In genomic region chr12:49059063-49059384, GRCh38 we compare ENCODE assay signal across 8 cellular contexts. TPM values are rescaled to one million over a fixed set of nuclear protein-coding genes. Genes with fewer than 3 reads are reported as not detected.
DNase-seq lines count a peak whose midpoint lies in the region; ATAC-seq, FAIRE-seq and TF ChIP-seq lines count a peak whose summit lies in the region.

No MANE protein-coding gene starts in this region.

- H3K4me3 ChIP-seq in HAP-1: peak overlapping the region; percentile 91
- H3K4me3 ChIP-seq in right cardiac atrium (ENCODE audit: low read length): peak overlapping the region; percentile 96
- H3K4me3 ChIP-seq in smooth muscle cell: peak overlapping the region; percentile 87

- H3K27ac Mint-ChIP-seq in WTC11: peak overlapping the region; percentile 44; the same call in 1 of the 2 replicates

- H3F3A ChIP-seq in smooth muscle cell (ENCODE audit: low read depth): peaks cover 5% of the 10 kb centered on the region

- H3K27ac ChIP-seq in right cardiac atrium (ENCODE audit: low read length) (peak overlapping the region; percentile 95), smooth muscle cell (ENCODE audit: low read depth) (peak overlapping the region; percentile 89)

- POLR2A ChIA-PET in WTC11 (lab: Charles Lee): interaction anchor here (0.9 kb wide), 1 partner anchor 72 kb away, joined by 3 read pairs; the partner anchor contains the start of gene TUBA1B

- FAIRE-seq in D721Med (lab: Jason Lieb, UNC): no peak

- H3K9ac ChIP-seq in smooth muscle cell (ENCODE audit: low read depth): peak overlapping the region; percentile 98

- H3K4me1 Mint-ChIP-seq in WTC11: peaks cover 46% of the 10 kb centered on the region

- TF ChIP-seq CTCF in WTC11 (IDR thresholded peaks at IDR 0.05) (no peak), smooth muscle cell (IDR thresholded peaks at IDR 0.05; ENCODE audit: borderline replicate concordance, insufficient read depth, poor library complexity, severe bottlenecking) (no peak), D721Med (IDR thresholded peaks at IDR 0.05; ENCODE audit: insufficient read depth, missing control alignments) (no peak)

- peak overlapping the region; percentile 96 for H3K4me3 Mint-ChIP-seq in WTC11

- in situ Hi-C loops in HAP-1 (cut with MboI; ENCODE audit: low sequenced_read_pairs): no loop called here

- no peaks in the 10 kb centered on the region for H3K9me3 Mint-ChIP-seq in WTC11

- WGBS in right cardiac atrium: 0% methylated on average over 3 of the region's 3 CpGs
- 0% methylated on average over 3 of the region's 3 CpGs for WGBS in smooth muscle cell (ENCODE audit: low lambda C conversion rate)

- no peaks in the 10 kb centered on the region for H3K27me3 ChIP-seq in HAP-1 (ENCODE audit: low read depth)
- no peaks in the 10 kb centered on the region for H3K27me3 ChIP-seq in right cardiac atrium (ENCODE audit: control insufficient read depth, insufficient read depth)
- no peaks in the 10 kb centered on the region for H3K27me3 ChIP-seq in smooth muscle cell (ENCODE audit: low read depth)

- no peak overlapping the region for H2AFZ ChIP-seq in smooth muscle cell (ENCODE audit: low read depth)

- no peaks in the 10 kb centered on the region for H3K9me3 ChIP-seq in HAP-1
- no peaks in the 10 kb centered on the region for H3K9me3 ChIP-seq in right cardiac atrium (ENCODE audit: control insufficient read depth, low read length)
- H3K9me3 ChIP-seq in smooth muscle cell (replicated peaks; ENCODE audit: low read depth): no peaks in the 10 kb centered on the region

- DNase-seq in HAP-1 (ENCODE audit: low spot score in 2 of 2) (no peak), WTC11 (ENCODE audit: low spot score) (no peak), right cardiac atrium (no peak), smooth muscle cell (lab: John Stamatoyannopoulos, UW; ENCODE audit: unreplicated experiment) (no peak), OCI-M2 (lab: John Stamatoyannopoulos, UW; ENCODE audit: unreplicated experiment) (no peak), SHP77 (lab: John Stamatoyannopoulos, UW) (no peak), D721Med (ENCODE audit: insufficient read length, low spot score) (no peak)
- no peak for DNase-seq in stimulated activated CD4-positive, alpha-beta T cell treated with anti-CD3 and anti-CD28 coated beads, Interleukin-15, amount 100 ng/mL, for 24 hours

- peaks cover 18% of the 10 kb centered on the region for H3K36me3 Mint-ChIP-seq in WTC11

- H3K4me1 ChIP-seq in HAP-1 (peaks cover 18% of the 10 kb centered on the region), right cardiac atrium (ENCODE audit: control insufficient read depth, insufficient read depth, low read length) (peaks cover 11% of the 10 kb centered on the region), smooth muscle cell (ENCODE audit: low read depth) (peaks cover 37% of the 10 kb centered on the region)

- H4K20me1 ChIP-seq in smooth muscle cell (ENCODE audit: low read depth): peaks cover 56% of the 10 kb centered on the region

- peak overlapping the region; percentile 99 for H3K4me2 ChIP-seq in smooth muscle cell

- no peaks in the 10 kb centered on the region for H3K27me3 Mint-ChIP-seq in WTC11 (ENCODE audit: low read depth)

- H3K79me2 ChIP-seq in smooth muscle cell (ENCODE audit: low read depth): peaks cover 65% of the 10 kb centered on the region

- CTCF ChIA-PET in WTC11 (lab: Charles Lee): interaction anchor here (0.9 to 3.2 kb wide), 7 partner anchors 30 to 71 kb away, joined by 3 to 17 read pairs (median 4); partner anchors contain the start of gene DHH

- H3K36me3 ChIP-seq in HAP-1 (replicated peaks) (peaks cover 17% of the 10 kb centered on the region), smooth muscle cell (ENCODE audit: low read depth) (no peaks in the 10 kb centered on the region)

- no peak for ATAC-seq in WTC11
- no peak for ATAC-seq in right cardiac atrium

- intact Hi-C loops in right cardiac atrium (cut with DNase I): no loop called here

TF ChIP-seq in WTC11, 78 proteins besides CTCF, POLR2A, EP300 and RAD21 (continues in another document):
- TF ChIP-seq NFYB (CRISPR knock-in tag; conservative IDR thresholded peaks at IDR 0.05; ENCODE audit: low read depth) (no peak), USF2 (CRISPR knock-in tag; IDR thresholded peaks at IDR 0.05) (no peak), NR3C1 (CRISPR knock-in tag; conservative IDR thresholded peaks at IDR 0.05; ENCODE audit: low read depth) (no peak), FOXK1 (CRISPR knock-in tag; IDR thresholded peaks at IDR 0.05) (no peak), PRRX2 (CRISPR knock-in tag; IDR thresholded peaks at IDR 0.05) (no peak), E2F4 (CRISPR knock-in tag; IDR thresholded peaks at IDR 0.05; ENCODE audit: borderline replicate concordance, low read depth) (no peak), ZNF423 (CRISPR knock-in tag; IDR thresholded peaks at IDR 0.05) (no peak), ZNF281 (CRISPR knock-in tag; IDR thresholded peaks at IDR 0.05) (no peak), ETV6 (CRISPR knock-in tag; IDR thresholded peaks at IDR 0.05) (no peak), GRHL2 (CRISPR knock-in tag; IDR thresholded peaks at IDR 0.05; ENCODE audit: insufficient replicate concordance, severe bottlenecking) (no peak), HMGXB4 (CRISPR knock-in tag; IDR thresholded peaks at IDR 0.05) (no peak), JAZF1 (CRISPR knock-in tag; IDR thresholded peaks at IDR 0.05) (no peak)

RNA-seq across cellular contexts. Expression of gene KMT2D, which starts 1.6 kb away (rescaled TPM):
- total RNA-seq in WTC11 (2021) (100 to 104 TPM (median 101 TPM) in 3 replicates), right cardiac atrium (10 to 100 TPM; 38.8 to 53.5 (median 46.2) TPM), smooth muscle cell (22.8 and 25.9 TPM in 2 replicates)
- polyA plus RNA-seq in right cardiac atrium (43.1 TPM), smooth muscle cell (24.6 and 37.2 TPM in 2 replicates)

RNA-seq across cellular contexts. Expression of gene RHEBL1, which starts 10.8 kb away (rescaled TPM):
- 6.4 to 9.0 TPM (median 6.9 TPM) in 3 replicates for total RNA-seq in WTC11 (2021)
- total RNA-seq in right cardiac atrium: under 1 TPM in 2 of 4 donors, not detected in 2; 0.21 to 0.31 TPM
- 0.59 TPM for polyA plus RNA-seq in right cardiac atrium
- total RNA-seq in smooth muscle cell: 0.76 and 1.3 TPM in 2 replicates
- polyA plus RNA-seq in smooth muscle cell: 2.1 TPM in 2 replicates

RNA-seq across cellular contexts. Expression of gene DHH, which starts 35.6 kb away (rescaled TPM):
- total RNA-seq in WTC11 (2021): 0.15 TPM in 1 of 3 replicates, not detected in the others
- 1 to 10 TPM in 1 of 4 donors, under 1 TPM in 3; 0.35 to 1.7 (median 0.68) TPM for total RNA-seq in right cardiac atrium
- polyA plus RNA-seq in right cardiac atrium: 0.54 TPM
- 0.04 TPM in 1 of 2 replicates, not detected in the other for total RNA-seq in smooth muscle cell
- polyA plus RNA-seq in smooth muscle cell: not detected in 2 replicates

RNA-seq across cellular contexts. Expression of gene PRKAG1, which starts 40.4 kb away (rescaled TPM):
- total RNA-seq in WTC11 (2021) (37.9 to 41.6 TPM (median 38.0 TPM) in 3 replicates), right cardiac atrium (10 to 100 TPM; 65.7 to 88.9 (median 80.7) TPM), smooth muscle cell (61.5 and 62.6 TPM in 2 replicates)
- polyA plus RNA-seq in right cardiac atrium (72.4 TPM), smooth muscle cell (39.4 and 42.5 TPM in 2 replicates)

RNA-seq across cellular contexts. Expression of gene LMBR1L, which starts 51.6 kb away (rescaled TPM):
- total RNA-seq in WTC11 (2021): 52.8 to 78.2 TPM (median 53.1 TPM) in 3 replicates
- 10 to 100 TPM; 26.7 to 45.3 (median 34.6) TPM for total RNA-seq in right cardiac atrium
- polyA plus RNA-seq in right cardiac atrium: 25.6 TPM
- total RNA-seq in smooth muscle cell: 32.4 and 57.3 TPM in 2 replicates
- 49.5 and 61.8 TPM in 2 replicates for polyA plus RNA-seq in smooth muscle cell
